Comparison of ENCODE assay signal across 15 cellular contexts in genomic region chr12:121678721-121679300, GRCh38. TPM values are rescaled to one million over a fixed set of nuclear protein-coding genes. Genes with fewer than 3 reads are reported as not detected.
DNase-seq lines count a peak whose midpoint lies in the region; TF ChIP-seq lines count a peak whose summit lies in the region.
"Had no signal": no experiment of that assay in that cellular context is flagged by ENCODE, and none has a peak within 500 bp of the region (broad histone marks: within the 10 kb centered on the region; RNA-seq: fewer than 3 reads in every experiment).

No MANE protein-coding gene starts in this region.

- H3K4me3 ChIP-seq in breast epithelium (no peak overlapping the region), SJCRH30 (peak overlapping the region; percentile 17), uterus (no peak overlapping the region)
- H3K4me3 ChIP-seq: coronary artery, heart right ventricle, right atrium auricular region had no signal

- H3K36me3 ChIP-seq in breast epithelium (no peaks in the 10 kb centered on the region), SJCRH30 (no peaks in the 10 kb centered on the region), uterus (no peaks in the 10 kb centered on the region)
- H3K36me3 ChIP-seq: heart right ventricle, right atrium auricular region had no signal

- TF ChIP-seq POLR2A in breast epithelium (IDR thresholded peaks at IDR 0.05) (no peak), uterus (IDR thresholded peaks at IDR 0.05) (no peak)

- H3K9me3 Mint-ChIP-seq in MCF 10A (ENCODE audit: unreplicated experiment) (no peaks in the 10 kb centered on the region), immature natural killer cell (no peaks in the 10 kb centered on the region)
- H3K9me3 Mint-ChIP-seq: activated B cell treated with CpG ODN at 0.5 μM for 24 hours had no signal

- no peak overlapping the region for H3K4me3 Mint-ChIP-seq in MCF 10A (ENCODE audit: unreplicated experiment)
- H3K4me3 Mint-ChIP-seq in immature natural killer cell: no peak overlapping the region
- H3K4me3 Mint-ChIP-seq: activated B cell treated with CpG ODN at 0.5 μM for 24 hours had no signal

- H3K9me3 ChIP-seq in breast epithelium (no peaks in the 10 kb centered on the region), SJCRH30 (replicated peaks) (no peaks in the 10 kb centered on the region), uterus (no peaks in the 10 kb centered on the region)
- H3K9me3 ChIP-seq: heart right ventricle, right atrium auricular region, SK-N-SH had no signal

- POLR2A ChIA-PET in MCF 10A (lab: Yijun Ruan, JAX): no interaction called here

- intact Hi-C loops in breast epithelium (cut with DNase I; ENCODE audit: low total_unique reads) (loop anchor here (10.0 kb wide), 1 partner anchor 124 kb away; no protein-coding TSS in a partner anchor), MCF 10A (cut with micrococcal nuclease) (no loop called here), uterus (cut with DNase I; ENCODE audit: low total_unique reads) (no loop called here)

- H3K4me1 ChIP-seq in breast epithelium (peaks cover 0 to under 1% of the 10 kb centered on the region in 2 donors), SJCRH30 (peaks cover 13% of the 10 kb centered on the region), uterus (no peaks in the 10 kb centered on the region)
- H3K4me1 ChIP-seq: right atrium auricular region had no signal

- peaks cover under 1% of the 10 kb centered on the region for H3K4me1 Mint-ChIP-seq in MCF 10A (ENCODE audit: insufficient read depth, unreplicated experiment)
- peaks cover 5 to 6% of the 10 kb centered on the region in 2 donors for H3K4me1 Mint-ChIP-seq in immature natural killer cell
- H3K4me1 Mint-ChIP-seq: activated B cell treated with CpG ODN at 0.5 μM for 24 hours had no signal

- H3K27ac Mint-ChIP-seq in MCF 10A (ENCODE audit: low read depth, unreplicated experiment) (no peak overlapping the region), immature natural killer cell (peak overlapping the region in 4 of 6 donors; percentile 19 to 78 (median 76))
- H3K27ac Mint-ChIP-seq: activated B cell treated with CpG ODN at 0.5 μM for 24 hours had no signal

- CTCF ChIA-PET in MCF 10A (lab: Yijun Ruan, JAX): interaction anchor here (0.6 to 2.2 kb wide), 3 partner anchors 59 to 275 kb away, joined by 3 to 12 read pairs (median 3); no protein-coding TSS in a partner anchor

- no peaks in the 10 kb centered on the region for H3K36me3 Mint-ChIP-seq in MCF 10A (ENCODE audit: insufficient read depth, unreplicated experiment)
- no peaks in the 10 kb centered on the region for H3K36me3 Mint-ChIP-seq in immature natural killer cell

- DNase-seq in breast epithelium (ENCODE audit: low spot score in 2 of 2): no peak
- no peak for DNase-seq in MCF 10A (ENCODE audit: unreplicated experiment)
- DNase-seq in SJCRH30: peak; percentile 79 to 92
- no peak for DNase-seq in immature natural killer cell
- no peak for DNase-seq in MV-4-11 (lab: John Stamatoyannopoulos, UW)
- DNase-seq in GM20000 (ENCODE audit: low spot score): no peak
- no peak for DNase-seq in uterus
- DNase-seq: activated B cell treated with CpG ODN at 0.5 μM for 24 hours; heart right ventricle; NCI-H446 treated with DMSO at 0.1 percent for 48 hours; SK-N-SH; stimulated activated CD4-positive, alpha-beta T cell treated with anti-CD3 and anti-CD28 coated beads, Interleukin-4, amount 100 ng/mL, for 1 hour had no signal

- TF ChIP-seq CTCF in breast epithelium (IDR thresholded peaks at IDR 0.05) (no peak), MCF 10A (IDR thresholded peaks at IDR 0.05; ENCODE audit: unreplicated experiment) (no peak), GM20000 (IDR thresholded peaks at IDR 0.05; ENCODE audit: extremely low read depth, missing control alignments) (no peak), uterus (IDR thresholded peaks at IDR 0.05) (no peak)

- H3K27me3 ChIP-seq in breast epithelium (no peaks in the 10 kb centered on the region), SJCRH30 (no peaks in the 10 kb centered on the region), uterus (no peaks in the 10 kb centered on the region)
- H3K27me3 ChIP-seq: heart right ventricle, right atrium auricular region had no signal

- BruUV-seq in MCF 10A (replicated peaks; lab: Mats Ljungman, UMichigan): no TSS peak

- H3K27ac ChIP-seq in breast epithelium (peak overlapping the region; percentile 25 to 30), SJCRH30 (peak overlapping the region; percentile 60), temporal lobe (ENCODE audit: low read depth, low read length) (peak overlapping the region; percentile 82), uterus (no peak overlapping the region)
- H3K27ac ChIP-seq: coronary artery, heart right ventricle, right atrium auricular region had no signal

- H3K27me3 Mint-ChIP-seq in MCF 10A (ENCODE audit: insufficient read depth, unreplicated experiment): no peaks in the 10 kb centered on the region
- H3K27me3 Mint-ChIP-seq in immature natural killer cell (ENCODE audit: low read depth in 3 of 3): peaks cover 4 to 8% (median 7%) of the 10 kb centered on the region in 3 donors
- H3K27me3 Mint-ChIP-seq: activated B cell treated with CpG ODN at 0.5 μM for 24 hours had no signal

RNA-seq across cellular contexts. Expression of gene MORN3, which starts 9.4 kb away (rescaled TPM):
- 1 to 10 TPM in 1 of 3 donors, under 1 TPM in 1, not detected in 1; 0.29 to 2.0 TPM for total RNA-seq in breast epithelium
- total RNA-seq in MCF 10A (2022): 0.35 and 0.52 TPM in 2 replicates
- total RNA-seq in SJCRH30 (2014; rRNA removed; shearing (Covaris generic)): 0.68 and 0.75 TPM in 2 replicates
- polyA plus RNA-seq in immature natural killer cell: 1 to 10 TPM; 1.4 to 3.4 (median 2.0) TPM
- 4.4 TPM for total RNA-seq in temporal lobe
- total RNA-seq in uterus: 1 to 10 TPM in 1 of 4 donors, under 1 TPM in 1, not detected in 2; 0.27 to 1.9 TPM

RNA-seq across cellular contexts. Expression of gene TMEM120B, which starts 33.7 kb away (rescaled TPM):
- total RNA-seq in breast epithelium: 1 to 10 TPM; 5.4 to 8.2 (median 6.1) TPM
- 10.5 and 14.2 TPM in 2 replicates for total RNA-seq in MCF 10A (2022)
- 23.9 and 25.5 TPM in 2 replicates for total RNA-seq in SJCRH30 (2014; rRNA removed; shearing (Covaris generic))
- 1 to 10 TPM; 1.8 to 4.0 (median 3.1) TPM for polyA plus RNA-seq in immature natural killer cell
- 7.4 TPM for total RNA-seq in temporal lobe
- total RNA-seq in uterus: 10 to 100 TPM in 3 of 4 donors, 1 to 10 TPM in 1; 1.0 to 35.2 (median 19.6) TPM

RNA-seq across cellular contexts. Expression of gene ORAI1, which starts 52.5 kb away (rescaled TPM):
- total RNA-seq in breast epithelium (10 to 100 TPM in 1 of 3 donors, 1 to 10 TPM in 2; 6.0 to 12.5 (median 6.7) TPM), MCF 10A (2022) (12.1 and 16.3 TPM in 2 replicates), temporal lobe (1.2 TPM), uterus (10 to 100 TPM in 3 of 4 donors, 1 to 10 TPM in 1; 1.8 to 20.0 (median 13.8) TPM)
- 11.5 and 12.2 TPM in 2 replicates for total RNA-seq in SJCRH30 (2014; rRNA removed; shearing (Covaris generic))
- 100 to 1,000 TPM; 145 to 216 (median 183) TPM for polyA plus RNA-seq in immature natural killer cell

Comparison
In these comparisons a context has a peak if more than half of its experiments do, and no peak if none do; other contexts are left out.
1. DNase-seq: peak in SJCRH30 (2 of 2); none in breast epithelium (0 of 2), MCF 10A (single experiment), immature natural killer cell (0 of 3), MV-4-11 (single experiment), GM20000 (single experiment) and uterus (0 of 2).
2. H3K27ac ChIP-seq: peak in breast epithelium (2 of 2), SJCRH30 (single experiment) and temporal lobe (single experiment); none in uterus (0 of 2).